2 cellular contexts compared by ENCODE assay signal in genomic region chr2:108917526-108917925, GRCh38.
TF ChIP-seq lines count a peak whose summit lies in the region.

No MANE protein-coding gene starts in this region.

TF ChIP-seq in SK-N-SH, 30 proteins besides CTCF, POLR2A, EP300 and RAD21:
- TF ChIP-seq NRF1 (IDR thresholded peaks at IDR 0.05; ENCODE audit: low read depth, low read length) (no peak), FOXM1 (IDR thresholded peaks at IDR 0.05; ENCODE audit: low read depth) (no peak), MEF2A (IDR thresholded peaks at IDR 0.05; ENCODE audit: borderline replicate concordance, low read depth) (no peak), TEAD4 (IDR thresholded peaks at IDR 0.05; ENCODE audit: borderline replicate concordance, insufficient read depth) (no peak)
- TF ChIP-seq, protein P1, sequence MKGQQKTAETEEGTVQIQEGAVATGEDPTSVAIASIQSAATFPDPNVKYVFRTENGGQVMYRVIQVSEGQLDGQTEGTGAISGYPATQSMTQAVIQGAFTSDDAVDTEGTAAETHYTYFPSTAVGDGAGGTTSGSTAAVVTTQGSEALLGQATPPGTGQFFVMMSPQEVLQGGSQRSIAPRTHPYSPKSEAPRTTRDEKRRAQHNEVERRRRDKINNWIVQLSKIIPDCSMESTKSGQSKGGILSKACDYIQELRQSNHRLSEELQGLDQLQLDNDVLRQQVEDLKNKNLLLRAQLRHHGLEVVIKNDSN (IDR thresholded peaks at IDR 0.05; ENCODE audit: borderline replicate concordance, low read depth) = no peak

TF ChIP-seq in SK-N-SH treated with all-trans-retinoic acid at 6 μM for 48 hours, 23 proteins besides CTCF, POLR2A, EP300 and RAD21:
- TF ChIP-seq BACH2 (CRISPR knock-in tag; IDR thresholded peaks at IDR 0.05; ENCODE audit: borderline replicate concordance) (no peak), ZNF70 (CRISPR knock-in tag; IDR thresholded peaks at IDR 0.05) (no peak), TSHZ2 (CRISPR knock-in tag; IDR thresholded peaks at IDR 0.05) (no peak), OSR1 (CRISPR knock-in tag; IDR thresholded peaks at IDR 0.05) (no peak), ZC3H10 (CRISPR knock-in tag; IDR thresholded peaks at IDR 0.05) (no peak), SNAI2 (CRISPR knock-in tag; IDR thresholded peaks at IDR 0.05) (no peak), ZFP3 (CRISPR knock-in tag; IDR thresholded peaks at IDR 0.05) (no peak), PATZ1 (CRISPR knock-in tag; IDR thresholded peaks at IDR 0.05; ENCODE audit: borderline replicate concordance) (no peak), ESRRG (CRISPR knock-in tag; IDR thresholded peaks at IDR 0.05) (no peak), CSDC2 (CRISPR knock-in tag; IDR thresholded peaks at IDR 0.05) (no peak), RARB (CRISPR knock-in tag; IDR thresholded peaks at IDR 0.05) (no peak), GLIS3 (CRISPR knock-in tag; IDR thresholded peaks at IDR 0.05) (no peak), ZNF565 (CRISPR knock-in tag; conservative IDR thresholded peaks at IDR 0.05; ENCODE audit: low read depth) (no peak)
